16 cellular contexts compared by ENCODE assay signal in the genomic region with DNA sequence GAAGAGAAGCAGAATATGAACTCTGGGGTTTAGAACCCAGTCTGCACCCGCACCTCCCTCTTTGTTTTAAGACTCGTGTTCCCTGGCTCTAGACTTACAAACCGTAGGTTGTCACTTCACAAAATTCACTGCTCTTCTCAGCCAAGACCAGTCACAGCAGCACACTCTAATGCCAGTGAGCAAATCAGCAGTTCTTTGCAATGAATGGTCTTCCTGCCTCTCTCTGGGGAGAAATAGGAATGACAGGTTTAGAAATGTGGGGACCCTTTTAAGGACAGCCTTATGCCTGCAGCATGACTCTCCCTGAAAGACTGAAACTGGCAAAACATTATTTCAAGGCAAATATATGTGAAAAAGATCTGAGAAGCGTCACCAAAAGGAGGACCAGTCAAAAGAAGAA.
"Had no signal": no experiment of that assay in that cellular context is flagged by ENCODE, and none has a peak within 500 bp of the region (broad histone marks: within the 10 kb centered on the region; RNA-seq: fewer than 3 reads in every experiment).

No MANE protein-coding gene starts in this region.

- H3K4me3 Mint-ChIP-seq: activated naive CD8-positive, alpha-beta T cell treated with anti-CD3 and anti-CD28 coated beads for 36 hours; activated T-cell treated with anti-CD3 and anti-CD28 coated beads, Interleukin-2, amount 50 U/mL, for 24 hours; memory B cell; nephron; type B pancreatic cell had no signal

- H3K9me3 ChIP-seq: breast epithelium, suprapubic skin had no signal

- ATAC-seq: left colon; stimulated activated naive CD8-positive, alpha-beta T cell treated with anti-CD3 and anti-CD28 coated beads, Interleukin-15, Interleukin-2, amounts not matched to agents 100 U/mL and 50 U/mL, for 24 hours had no signal

- H3K9me3 Mint-ChIP-seq: activated T-cell treated with anti-CD3 and anti-CD28 coated beads, Interleukin-2, amount 50 U/mL, for 24 hours; memory B cell; type B pancreatic cell had no signal

- H3K36me3 Mint-ChIP-seq: activated naive CD8-positive, alpha-beta T cell treated with anti-CD3 and anti-CD28 coated beads for 36 hours; memory B cell; type B pancreatic cell had no signal

- H3K27ac ChIP-seq: breast epithelium, suprapubic skin had no signal

- H3K27ac Mint-ChIP-seq: activated naive CD8-positive, alpha-beta T cell treated with anti-CD3 and anti-CD28 coated beads for 36 hours; activated T-cell treated with anti-CD3 and anti-CD28 coated beads, Interleukin-2, amount 50 U/mL, for 24 hours; memory B cell; type B pancreatic cell had no signal

- H3K4me1 Mint-ChIP-seq: activated naive CD8-positive, alpha-beta T cell treated with anti-CD3 and anti-CD28 coated beads for 36 hours; memory B cell; nephron had no signal

- H3K36me3 ChIP-seq: breast epithelium, suprapubic skin had no signal

- H3K4me3 ChIP-seq: breast epithelium, suprapubic skin had no signal

- DNase-seq: activated CD4-positive, alpha-beta T cell treated with anti-CD3 and anti-CD28 coated beads, Interleukin-2, amount 50 U/mL, for 1 hour; activated CD4-positive, CD25-positive, alpha-beta regulatory T cell; activated effector memory CD4-positive, alpha-beta T cell treated with anti-CD3 and anti-CD28 coated beads, Interleukin-2, amount 50 U/mL, for 16 hours; activated naive CD8-positive, alpha-beta T cell treated with anti-CD3 and anti-CD28 coated beads for 36 hours; activated T-cell treated with anti-CD3 and anti-CD28 coated beads, Interleukin-2, amount 50 U/mL, for 24 hours; effector CD4-positive, alpha-beta T cell; hypothalamus; left colon; occipital lobe; stimulated activated CD4-positive, alpha-beta T cell treated with anti-CD3 and anti-CD28 coated beads, Interleukin-12 subunit alpha, Interleukin-12 subunit beta, amount 100 ng/mL, for 4 hours; stimulated activated naive CD8-positive, alpha-beta T cell treated with anti-CD3 and anti-CD28 coated beads, Interleukin-15, Interleukin-2, amounts not matched to agents 100 U/mL and 50 U/mL, for 24 hours had no signal

- H3K4me1 ChIP-seq: breast epithelium, suprapubic skin had no signal
